Comparison of ENCODE assay signal across 36 cellular contexts in the genomic region with DNA sequence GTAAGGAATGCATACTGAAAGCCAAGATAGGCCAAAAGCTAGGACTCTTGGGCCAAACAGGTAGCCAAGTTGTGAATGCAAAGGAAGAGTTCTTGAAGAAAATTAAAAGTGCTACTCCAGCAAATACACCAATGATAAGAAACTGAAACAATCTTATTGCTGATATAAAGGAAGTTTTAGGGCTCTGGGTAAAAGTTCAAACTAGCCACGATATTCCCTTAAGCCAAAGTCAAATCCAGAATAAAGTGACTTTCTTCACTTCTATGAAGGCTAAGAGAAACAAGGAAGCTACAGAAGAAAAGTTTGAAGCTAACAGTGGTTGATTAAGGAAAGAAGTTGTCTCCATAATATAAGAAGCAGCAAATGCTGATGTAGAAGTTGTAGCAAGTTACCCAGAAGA.
"Had no signal": no experiment of that assay in that cellular context is flagged by ENCODE, and none has a peak within 500 bp of the region (broad histone marks: within the 10 kb centered on the region; RNA-seq: fewer than 3 reads in every experiment).

No MANE protein-coding gene starts in this region.

- H3K9me3 ChIP-seq: MG63 had no signal

- H3K36me3 ChIP-seq: MG63 had no signal

- H3K27me3 ChIP-seq: MG63 had no signal

- H3K27ac ChIP-seq: KMS-11 had no signal

- H3K4me3 ChIP-seq: MG63 had no signal

- H3K9ac ChIP-seq: KMS-11 had no signal

- DNase-seq: Karpas-422, Kasumi-1, KG1, MG63, MM.1S, MV-4-11, NCI-H1048, NCI-H1092, NCI-H1092 treated with DMSO at 0.1 percent for 48 hours, NCI-H1105, NCI-H1105 treated with DMSO at 0.1 percent for 48 hours, NCI-H1417, NCI-H1417 treated with DMSO at 0.1 percent for 48 hours, NCI-H1436, NCI-H1436 treated with DMSO at 0.1 percent for 48 hours, NCI-H146, NCI-H1694, NCI-H1694 treated with DMSO at 0.1 percent for 48 hours, NCI-H187, NCI-H187 treated with DMSO at 0.1 percent for 48 hours, NCI-H1930, NCI-H2029, NCI-H2029 treated with DMSO at 0.1 percent for 48 hours, NCI-H2081, NCI-H2081 treated with DMSO at 0.1 percent for 48 hours, NCI-H2107, NCI-H2171, NCI-H2171 treated with DMSO at 0.1 percent for 48 hours, NCI-H2227 treated with DMSO at 0.1 percent for 48 hours, NCI-H226, NCI-H345, NCI-H446, NCI-H446 treated with DMSO at 0.1 percent for 48 hours, NCI-H510A, NCI-H510A treated with DMSO at 0.1 percent for 48 hours had no signal

- H3K4me2 ChIP-seq: KMS-11 had no signal
